Comparison of ENCODE assay signal across 15 cellular contexts in the genomic region with DNA sequence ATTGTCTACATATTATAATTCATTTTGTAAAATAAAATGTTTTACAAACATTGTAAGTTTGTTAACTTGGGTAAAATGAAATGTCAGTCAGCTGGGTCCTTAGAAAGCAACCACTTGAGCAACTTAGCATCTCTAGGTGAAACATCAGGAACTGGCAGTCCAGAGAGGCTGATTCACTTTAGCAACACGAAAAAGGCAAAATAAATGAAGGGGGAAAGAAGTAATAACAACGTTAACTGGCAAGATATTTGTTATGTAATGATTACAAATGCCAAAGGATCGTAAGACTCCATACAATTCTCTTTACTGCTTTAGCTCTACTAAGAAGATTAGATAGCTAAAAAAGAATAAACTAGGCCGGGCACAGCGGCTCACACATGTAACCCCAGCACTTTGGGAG. TPM values are rescaled to one million over a fixed set of nuclear protein-coding genes. Genes with fewer than 3 reads are reported as not detected.
A peak's percentile ranks its signal among the peaks of the same experiment; 100 is the strongest.
DNase-seq lines count a peak whose midpoint lies in the region; ATAC-seq and TF ChIP-seq lines count a peak whose summit lies in the region.
"Had no signal": no experiment of that assay in that cellular context is flagged by ENCODE, and none has a peak within 500 bp of the region (broad histone marks: within the 10 kb centered on the region; RNA-seq: fewer than 3 reads in every experiment).

No MANE protein-coding gene starts in this region.

- no peaks in the 10 kb centered on the region for H3K27me3 ChIP-seq in muscle layer of duodenum (ENCODE audit: low read depth, low read length)

- H3K27ac ChIP-seq in OCI-LY7 (ENCODE audit: low read depth, low read length, poor library complexity, severe bottlenecking) (no peak overlapping the region), muscle layer of duodenum (ENCODE audit: low read length) (peak overlapping the region; percentile 11)

- CTCF ChIA-PET in OCI-LY7 (lab: Charles Lee; ENCODE audit: unreplicated experiment): interaction anchor here (0.5 kb wide), 1 partner anchor 46 kb away, joined by 3 read pairs; no protein-coding TSS in a partner anchor

- in situ Hi-C loops in Caki2 (cut with HindIII; ENCODE audit: low pct_unique_long_range_greater_than_20kb, low sequenced_read_pairs): no loop called here

- no peak for ATAC-seq in left cardiac atrium
- no peak for ATAC-seq in GM21423 (IDR thresholded peaks at IDR 0.05; ENCODE audit: unreplicated experiment)
- ATAC-seq: naive thymus-derived CD8-positive, alpha-beta T cell had no signal

- intact Hi-C loops in OCI-LY7 (cut with micrococcal nuclease; ENCODE audit: unreplicated experiment) (no loop called here), left cardiac atrium (cut with DNase I) (no loop called here)

- H3K9me2 ChIP-seq in OCI-LY7 (ENCODE audit: insufficient read depth, low read length): no peaks in the 10 kb centered on the region

- POLR2A ChIA-PET in OCI-LY7 (lab: Charles Lee): interaction anchor here (0.7 to 0.8 kb wide), 2 partner anchors 16 to 164 kb away, joined by 3 read pairs; no protein-coding TSS in a partner anchor

- H3K4me3 ChIP-seq in OCI-LY7 (ENCODE audit: low read depth, low read length, poor library complexity, severe bottlenecking) (no peak overlapping the region), epithelial cell of esophagus (ENCODE audit: low read length) (no peak overlapping the region), muscle layer of duodenum (ENCODE audit: low read depth in 1 of 2, low read length in 2 of 2) (no peak overlapping the region)

- DNase-seq in Caki2 (ENCODE audit: low read depth) (peak; percentile 53), OCI-LY7 (ENCODE audit: low spot score) (no peak), epithelial cell of esophagus (ENCODE audit: low read depth) (peak; percentile 61), left cardiac atrium (no peak), ecto neural progenitor cell (ENCODE audit: low spot score) (no peak)
- no peak for DNase-seq in activated CD4-positive, CD25-positive, alpha-beta regulatory T cell (lab: John Stamatoyannopoulos, UW)
- DNase-seq: activated CD4-positive, alpha-beta T cell treated with anti-CD3 and anti-CD28 coated beads, Interleukin-2, amount 50 U/mL, for 48 hours; activated naive CD4-positive, alpha-beta T cell; cortex of kidney; KBM-7; naive thymus-derived CD8-positive, alpha-beta T cell; NCI-H1436 treated with DMSO at 0.1 percent for 48 hours; NCI-H510A treated with DMSO at 0.1 percent for 48 hours had no signal

- H3K79me2 ChIP-seq in OCI-LY7 (ENCODE audit: insufficient read depth, low read depth, low read length): peaks cover 95% of the 10 kb centered on the region

- H3K4me2 ChIP-seq in OCI-LY7 (ENCODE audit: low read length): peak overlapping the region; percentile 2; the same call in 1 of the 2 replicates

- H3K9me3 ChIP-seq in OCI-LY7 (ENCODE audit: low read length): no peaks in the 10 kb centered on the region
- no peaks in the 10 kb centered on the region for H3K9me3 ChIP-seq in muscle layer of duodenum (ENCODE audit: control insufficient read depth in 1 of 2, low read length in 2 of 2)

- peaks cover 47% of the 10 kb centered on the region for H4K20me1 ChIP-seq in OCI-LY7 (ENCODE audit: insufficient read depth, low read length)

- no peak overlapping the region for H2AFZ ChIP-seq in OCI-LY7 (ENCODE audit: low read length)

- no peak for TF ChIP-seq CTCF in OCI-LY7 (conservative IDR thresholded peaks at IDR 0.05; ENCODE audit: low read length)
- TF ChIP-seq CTCF in epithelial cell of esophagus (IDR thresholded peaks at IDR 0.05; ENCODE audit: insufficient read depth, low read depth, low read length, missing control alignments): no peak

- peaks cover 24% of the 10 kb centered on the region for H3K4me1 ChIP-seq in OCI-LY7 (ENCODE audit: insufficient read depth, low read length, poor library complexity, severe bottlenecking)
- peaks cover 0 to 9% of the 10 kb centered on the region in 2 donors for H3K4me1 ChIP-seq in muscle layer of duodenum (ENCODE audit: control insufficient read depth in 1 of 2, insufficient read depth in 2 of 2, low read length in 2 of 2)

- H3K36me3 ChIP-seq in OCI-LY7 (ENCODE audit: insufficient read depth, low read length): peaks cover 8% of the 10 kb centered on the region; the same call in 1 of the 2 replicates
- no peaks in the 10 kb centered on the region for H3K36me3 ChIP-seq in muscle layer of duodenum (ENCODE audit: control insufficient read depth in 1 of 2, insufficient read depth in 2 of 2, low read length in 2 of 2)

- BruUV-seq in OCI-LY7 (replicated peaks; lab: Mats Ljungman, UMichigan): no TSS peak

RNA-seq across cellular contexts. Expression of gene PDZD8, which starts 5.0 kb away (rescaled TPM):
- 31.6 and 47.2 TPM in 2 replicates for total RNA-seq in Caki2 (2014; rRNA removed; shearing (Covaris generic); ENCODE audit: low replicate concordance)
- total RNA-seq in OCI-LY7 (2014; rRNA removed; shearing (Covaris generic)): 8.6 and 10.5 TPM in 2 replicates
- 26.4 and 28.6 TPM in 2 replicates for total RNA-seq in OCI-LY7 (2022)
- 10 to 100 TPM; 22.2 to 28.5 TPM for total RNA-seq in left cardiac atrium

Comparison
In these comparisons a context has a peak if more than half of its experiments do, and no peak if none do; other contexts are left out.
1. DNase-seq: peak in Caki2 (single experiment) and epithelial cell of esophagus (single experiment); none in OCI-LY7 (single experiment), left cardiac atrium (single experiment), ecto neural progenitor cell (single experiment) and activated CD4-positive, CD25-positive, alpha-beta regulatory T cell (0 of 4).